ENCODE assay signal across 19 cellular contexts in genomic region chr11:46463701-46464100, GRCh38.
DNase-seq lines count a peak whose midpoint lies in the region; TF ChIP-seq lines count a peak whose summit lies in the region.
"Had no signal": no experiment of that assay in that cellular context is flagged by ENCODE, and none has a peak within 500 bp of the region (broad histone marks: within the 10 kb centered on the region; RNA-seq: fewer than 3 reads in every experiment).

No MANE protein-coding gene starts in this region.

- no peak overlapping the region for H3K4me3 Mint-ChIP-seq in progenitor cell of endocrine pancreas (ENCODE audit: low read depth)

- no peak overlapping the region for H2AFZ ChIP-seq in neuronal stem cell (ENCODE audit: low read length)

- peaks cover 2% of the 10 kb centered on the region for H3K4me1 Mint-ChIP-seq in progenitor cell of endocrine pancreas (ENCODE audit: low read depth)

- in situ Hi-C loops in G401 (cut with HindIII; ENCODE audit: low sequenced_read_pairs) = no loop called here

- peak overlapping the region; percentile 22 for H3K4me2 ChIP-seq in neuronal stem cell (ENCODE audit: insufficient read depth, low read length, poor library complexity, severe bottlenecking)
- H3K4me2 ChIP-seq: A549 had no signal

- no peak overlapping the region for H2BK5ac ChIP-seq in neuronal stem cell (ENCODE audit: low read length)

- peaks cover 1% of the 10 kb centered on the region for H3K36me3 Mint-ChIP-seq in progenitor cell of endocrine pancreas (ENCODE audit: insufficient read depth)

- H3K18ac ChIP-seq in neuronal stem cell (ENCODE audit: low read length) = no peak overlapping the region

- H3K9me3 ChIP-seq in ectodermal cell (ENCODE audit: control insufficient read depth, low read length) (no peaks in the 10 kb centered on the region), neuronal stem cell (replicated peaks in 1 of 2; ENCODE audit: control insufficient read depth in 2 of 2, insufficient read depth in 1 of 2, low read depth in 1 of 2, low read length in 2 of 2) (no peaks in the 10 kb centered on the region), thyroid gland (no peaks in the 10 kb centered on the region), adrenal gland (replicated peaks in 1 of 3) (no peaks in the 10 kb centered on the region)
- H3K9me3 ChIP-seq: A549, BE2C, Peyer's patch had no signal

- peak overlapping the region; percentile 80 for H3K27ac ChIP-seq in ectodermal cell (ENCODE audit: insufficient read depth, low read depth, low read length, poor library complexity, severe bottlenecking)
- H3K27ac ChIP-seq in neuronal stem cell (replicated peaks; ENCODE audit: low read length) = peak overlapping the region; percentile 63
- H3K27ac ChIP-seq in thyroid gland = no peak overlapping the region
- H3K27ac ChIP-seq in adrenal gland = no peak overlapping the region
- H3K27ac ChIP-seq: A549, Peyer's patch had no signal

- no peak overlapping the region for H3K27ac Mint-ChIP-seq in progenitor cell of endocrine pancreas

- no peak overlapping the region for H2BK12ac ChIP-seq in neuronal stem cell (ENCODE audit: low read length)

- no peak overlapping the region for H3K23ac ChIP-seq in neuronal stem cell (ENCODE audit: low read depth, low read length, poor library complexity)

- H3K9ac ChIP-seq in neuronal stem cell (ENCODE audit: low read depth, low read length, poor library complexity) = no peak overlapping the region

- H3K4me3 ChIP-seq in ectodermal cell (ENCODE audit: insufficient read depth, low read depth, low read length) = no peak overlapping the region
- no peak overlapping the region for H3K4me3 ChIP-seq in neuronal stem cell (ENCODE audit: low read length in 2 of 2)
- H3K4me3 ChIP-seq in thyroid gland (replicated peaks in 1 of 3) = no peak overlapping the region
- no peak overlapping the region for H3K4me3 ChIP-seq in adrenal gland
- H3K4me3 ChIP-seq: A549, Peyer's patch had no signal

- H3K27me3 Mint-ChIP-seq in progenitor cell of endocrine pancreas = no peaks in the 10 kb centered on the region

- no peaks in the 10 kb centered on the region for H3K9me3 Mint-ChIP-seq in progenitor cell of endocrine pancreas (ENCODE audit: low read depth)

- H4K8ac ChIP-seq in neuronal stem cell (ENCODE audit: low read depth, low read length) = no peak overlapping the region

- H4K91ac ChIP-seq in neuronal stem cell (ENCODE audit: low read depth, low read length, poor library complexity) = no peak overlapping the region

- H3K4me1 ChIP-seq in ectodermal cell (ENCODE audit: control insufficient read depth, insufficient read depth, low read length) (peaks cover 55% of the 10 kb centered on the region), neuronal stem cell (ENCODE audit: control insufficient read depth in 2 of 2, insufficient read depth in 1 of 2, low read depth in 1 of 2, low read length in 2 of 2) (peaks cover 7 to 14% of the 10 kb centered on the region in 2 donors), thyroid gland (no peaks in the 10 kb centered on the region), adrenal gland (replicated peaks in 1 of 2) (peaks cover 12 to 13% of the 10 kb centered on the region in 2 donors)
- H3K4me1 ChIP-seq: A549, BE2C had no signal

- no peaks in the 10 kb centered on the region for H3K79me1 ChIP-seq in neuronal stem cell (ENCODE audit: low read depth, low read length)

- no peak overlapping the region for H3K4ac ChIP-seq in neuronal stem cell (ENCODE audit: low read length)

- TF ChIP-seq CTCF in thyroid gland (IDR thresholded peaks at IDR 0.05) (no peak), adrenal gland (IDR thresholded peaks at IDR 0.05) (no peak), progenitor cell of endocrine pancreas (IDR thresholded peaks at IDR 0.05; ENCODE audit: unreplicated experiment) (no peak)

- no peak overlapping the region for H3K14ac ChIP-seq in neuronal stem cell (ENCODE audit: low read length)

- no peak overlapping the region for H2BK15ac ChIP-seq in neuronal stem cell (ENCODE audit: low read length)

- TF ChIP-seq POLR2A in thyroid gland (IDR thresholded peaks at IDR 0.05) (no peak), adrenal gland (IDR thresholded peaks at IDR 0.05) (no peak)

- intact Hi-C loops in thyroid gland (cut with DNase I) = no loop called here
- intact Hi-C loops in adrenal gland (cut with DNase I) = loop anchor here in 1 of 2 donors (10.0 kb wide), 1 partner anchor 69 kb away; the partner anchor contains the start of gene CHRM4

- DNase-seq in G401 (ENCODE audit: low spot score) (peak; percentile 48), NCI-H82 treated with DMSO at 0.1 percent for 48 hours (lab: John Stamatoyannopoulos, UW; ENCODE audit: unreplicated experiment) (peak; percentile 13), neuronal stem cell (ENCODE audit: low spot score) (peak; percentile 60), thyroid gland (no peak), adrenal gland (no peak), progenitor cell of endocrine pancreas (ENCODE audit: low spot score, unreplicated experiment) (no peak)
- DNase-seq: BE2C, DMS79, GOT3, Karpas-422, MV-4-11, NCI-H1105 treated with DMSO at 0.1 percent for 48 hours, NCI-H2029 treated with DMSO at 0.1 percent for 48 hours, NCI-H226, NCI-H510A treated with DMSO at 0.1 percent for 48 hours, NCI-H748 treated with DMSO at 0.1 percent for 48 hours, Peyer's patch had no signal

- WGBS in ectodermal cell, 2 experiments = 28 to 34% methylated on average over 4 of the region's 4 CpGs
- no CpG with 5 or more reads among the region's 4 CpGs for WGBS in neuronal stem cell (ENCODE audit: extremely low coverage in 2 of 2, insufficient read length in 2 of 2, insufficient replicate concordance in 1 of 2), 2 donors
- WGBS in thyroid gland, 2 donors = 55 to 69% methylated on average over 4 of the region's 4 CpGs
- 72 to 91% (median 86%) methylated on average over 4 of the region's 4 CpGs for WGBS in adrenal gland, 4 donors

- H2BK120ac ChIP-seq in neuronal stem cell (ENCODE audit: low read depth, low read length) = no peak overlapping the region

- H3K36me3 ChIP-seq in ectodermal cell (ENCODE audit: control insufficient read depth, insufficient read depth, low read length) (no peaks in the 10 kb centered on the region), neuronal stem cell (replicated peaks in 1 of 2; ENCODE audit: control insufficient read depth in 2 of 2, insufficient read depth in 2 of 2, low read length in 2 of 2) (peaks cover 0 to 9% of the 10 kb centered on the region in 2 donors), thyroid gland (no peaks in the 10 kb centered on the region), adrenal gland (replicated peaks in 1 of 2) (no peaks in the 10 kb centered on the region)
- H3K36me3 ChIP-seq: BE2C had no signal

- no peak overlapping the region for H2AK5ac ChIP-seq in neuronal stem cell (ENCODE audit: low read depth, low read length)

- H3K27me3 ChIP-seq in ectodermal cell (ENCODE audit: control insufficient read depth, insufficient read depth, low read length, poor library complexity, severe bottlenecking) = no peaks in the 10 kb centered on the region
- H3K27me3 ChIP-seq in neuronal stem cell (ENCODE audit: control insufficient read depth in 3 of 3, insufficient read depth in 3 of 3, low read depth in 1 of 3, low read length in 3 of 3) = no peaks in the 10 kb centered on the region
- no peaks in the 10 kb centered on the region for H3K27me3 ChIP-seq in thyroid gland
- no peaks in the 10 kb centered on the region for H3K27me3 ChIP-seq in adrenal gland
- H3K27me3 ChIP-seq: BE2C, Peyer's patch had no signal

Comparison
In these comparisons a context has a peak if more than half of its experiments do, and no peak if none do; other contexts are left out.
1. DNase-seq: peak in G401 (single experiment), NCI-H82 treated with DMSO at 0.1 percent for 48 hours (single experiment) and neuronal stem cell (single experiment); none in thyroid gland (0 of 2), adrenal gland (0 of 7) and progenitor cell of endocrine pancreas (single experiment).
2. H3K27ac ChIP-seq: peak in ectodermal cell (single experiment) and neuronal stem cell (single experiment); none in thyroid gland (0 of 3) and adrenal gland (0 of 5).